ENCODE assay signal across 15 cellular contexts in the genomic region with DNA sequence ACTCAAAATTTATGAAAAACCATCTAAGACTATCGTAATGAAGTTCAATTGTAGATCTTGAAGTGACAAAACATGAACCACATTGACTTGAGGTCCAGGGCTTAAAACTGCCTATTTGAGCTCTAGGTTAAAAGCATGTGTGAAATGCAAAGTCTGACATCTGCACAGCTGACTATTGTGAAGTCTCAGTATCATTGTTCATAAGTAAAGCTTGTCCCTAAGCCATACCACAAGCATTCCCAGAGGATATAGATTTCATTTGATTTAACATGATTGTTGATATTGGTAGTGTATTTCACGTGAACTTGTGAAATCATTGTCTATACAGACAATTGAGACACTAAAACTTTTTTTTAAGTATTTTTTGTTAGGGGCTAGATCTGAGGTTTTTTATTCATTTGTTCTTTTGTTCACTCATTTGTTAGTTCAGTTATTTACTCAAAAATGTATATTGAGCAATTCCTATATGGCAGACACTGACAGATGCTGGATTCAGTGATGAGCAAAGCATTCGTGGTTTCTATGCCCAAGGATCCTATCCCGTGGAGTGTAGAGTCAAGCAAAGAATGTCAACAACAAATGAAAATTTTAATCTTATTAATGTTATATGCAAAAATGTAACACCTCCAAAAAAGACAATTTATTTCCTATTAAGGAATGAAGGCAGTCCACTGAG.
"Had no signal": no experiment of that assay in that cellular context is flagged by ENCODE, and none has a peak within 500 bp of the region (broad histone marks: within the 10 kb centered on the region; RNA-seq: fewer than 3 reads in every experiment).

No MANE protein-coding gene starts in this region.

- H3K36me3 ChIP-seq: lower lobe of right lung, neural progenitor cell, ovary, thoracic aorta had no signal

- H2AFZ ChIP-seq: neural progenitor cell had no signal

- H3K4me1 ChIP-seq: lower lobe of right lung, neural progenitor cell had no signal

- H3K4me3 ChIP-seq: coronary artery, lower lobe of right lung, neural progenitor cell, ovary, thoracic aorta had no signal

- H3K9me3 Mint-ChIP-seq: activated naive CD4-positive, alpha-beta T cell treated with anti-CD3 and anti-CD28 coated beads for 36 hours; neural progenitor cell; stimulated activated effector memory CD8-positive, alpha-beta T cell treated with anti-CD3 and anti-CD28 coated beads, Interleukin-12 subunit alpha, Interleukin-12 subunit beta, amount 100 ng/mL, for 72 hours had no signal

- H3K4me3 Mint-ChIP-seq: activated naive CD4-positive, alpha-beta T cell treated with anti-CD3 and anti-CD28 coated beads for 36 hours; activated T-helper 17 cell treated with anti-CD3 and anti-CD28 coated beads, Interleukin-2, amount 50 U/mL, for 72 hours; neural progenitor cell; stimulated activated effector memory CD8-positive, alpha-beta T cell treated with anti-CD3 and anti-CD28 coated beads, Interleukin-12 subunit alpha, Interleukin-12 subunit beta, amount 100 ng/mL, for 72 hours had no signal

- DNase-seq: activated CD4-positive, alpha-beta T cell treated with anti-CD3 and anti-CD28 coated beads, Interleukin-2, amount 50 U/mL, for 4 hours; activated naive CD4-positive, alpha-beta T cell treated with anti-CD3 and anti-CD28 coated beads for 36 hours; activated T-cell treated with anti-CD3 and anti-CD28 coated beads for 4 hours; effector CD8-positive, alpha-beta T cell; left colon; lower lobe of right lung; ovary; stimulated activated CD4-positive, alpha-beta T cell treated with anti-CD3 and anti-CD28 coated beads, Interleukin-12 subunit alpha, Interleukin-12 subunit beta, amount 100 ng/mL, for 4 hours; stimulated activated CD4-positive, alpha-beta T cell treated with anti-CD3 and anti-CD28 coated beads, Interleukin-2, amount 100 ng/mL, for 24 hours had no signal

- H3K27me3 ChIP-seq: neural progenitor cell, ovary had no signal

- H3K9me3 ChIP-seq: lower lobe of right lung, ovary, thoracic aorta had no signal

- H3K4me2 ChIP-seq: neural progenitor cell had no signal

- H3K9ac ChIP-seq: neural progenitor cell had no signal

- H3K27ac ChIP-seq: coronary artery, lower lobe of right lung, neural progenitor cell, ovary, thoracic aorta had no signal

- ATAC-seq: activated T-helper 17 cell treated with anti-CD3 and anti-CD28 coated beads, Interleukin-2, amount 50 U/mL, for 72 hours; left colon; lower lobe of right lung; sciatic nerve; stimulated activated effector memory CD8-positive, alpha-beta T cell treated with anti-CD3 and anti-CD28 coated beads, Interleukin-12 subunit alpha, Interleukin-12 subunit beta, amount 100 ng/mL, for 72 hours had no signal

- H3K27me3 Mint-ChIP-seq: activated T-helper 17 cell treated with anti-CD3 and anti-CD28 coated beads, Interleukin-2, amount 50 U/mL, for 72 hours had no signal

- H3K36me3 Mint-ChIP-seq: neural progenitor cell; stimulated activated effector memory CD8-positive, alpha-beta T cell treated with anti-CD3 and anti-CD28 coated beads, Interleukin-12 subunit alpha, Interleukin-12 subunit beta, amount 100 ng/mL, for 72 hours had no signal
